Comparison of ENCODE assay signal across 9 cellular contexts in the genomic region with DNA sequence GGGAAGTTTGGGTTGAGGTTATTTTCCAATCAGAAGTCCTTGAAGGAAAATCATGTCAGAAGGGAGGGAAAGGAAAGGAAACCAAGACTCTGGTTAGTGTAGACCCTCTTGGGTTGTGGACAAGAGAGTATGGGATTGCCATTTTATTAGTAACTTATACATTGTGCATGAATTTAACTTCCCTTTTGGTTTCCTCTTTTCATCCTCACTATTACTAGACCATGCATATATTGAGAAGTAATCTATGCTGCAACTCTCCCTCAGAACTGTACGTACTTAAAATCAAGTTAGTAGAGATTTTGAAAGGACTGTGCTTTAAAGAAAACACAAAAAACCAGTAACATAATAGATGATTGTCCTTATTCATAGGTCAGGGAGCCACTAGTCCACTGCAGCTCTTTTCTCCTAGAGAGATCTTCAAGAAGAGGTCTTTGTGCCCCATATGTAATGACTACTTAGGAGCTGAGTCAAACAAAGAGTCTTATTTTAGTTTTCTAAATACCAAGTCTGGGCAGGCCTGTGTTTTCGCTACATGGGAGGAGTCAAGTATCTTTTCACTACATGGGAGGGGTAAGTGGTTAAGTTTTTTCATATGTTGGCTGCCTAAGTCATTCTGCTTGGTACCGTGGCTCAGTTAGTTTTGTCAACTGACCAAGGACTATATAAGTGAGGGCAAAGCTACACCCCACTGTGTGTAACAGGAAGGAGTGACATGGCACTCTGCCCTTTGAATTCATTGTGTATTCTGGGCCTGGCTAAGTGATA. TPM values are rescaled to one million over a fixed set of nuclear protein-coding genes. Genes with fewer than 3 reads are reported as not detected.
A peak's percentile ranks its signal among the peaks of the same experiment; 100 is the strongest.
DNase-seq lines count a peak whose midpoint lies in the region; ATAC-seq and TF ChIP-seq lines count a peak whose summit lies in the region.
"Had no signal": no experiment of that assay in that cellular context is flagged by ENCODE, and none has a peak within 500 bp of the region (broad histone marks: within the 10 kb centered on the region; RNA-seq: fewer than 3 reads in every experiment).

No MANE protein-coding gene starts in this region.

- H3K27ac Mint-ChIP-seq in progenitor cell of endocrine pancreas, result no peak overlapping the region
- H3K27ac Mint-ChIP-seq: natural killer cell treated with Interleukin-12 subunit alpha and Interleukin-12 subunit beta and Interleukin-15 and Interleukin-18, amount 100 ng/mL, for 72 hours had no signal

- no peak overlapping the region for H3K4me3 Mint-ChIP-seq in progenitor cell of endocrine pancreas (ENCODE audit: low read depth)
- H3K4me3 Mint-ChIP-seq: natural killer cell treated with Interleukin-12 subunit alpha and Interleukin-12 subunit beta and Interleukin-15 and Interleukin-18, amount 100 ng/mL, for 72 hours had no signal

- no peaks in the 10 kb centered on the region for H3K4me1 Mint-ChIP-seq in progenitor cell of endocrine pancreas (ENCODE audit: low read depth)

- no peak for TF ChIP-seq POLR2A in esophagus squamous epithelium (IDR thresholded peaks at IDR 0.05)

- H3K4me3 ChIP-seq in esophagus squamous epithelium, result no peak overlapping the region
- H3K4me3 ChIP-seq in dorsolateral prefrontal cortex, result no peak overlapping the region
- H3K4me3 ChIP-seq in MG63, result no peak overlapping the region

- H3K27me3 Mint-ChIP-seq in progenitor cell of endocrine pancreas, result no peaks in the 10 kb centered on the region

- peak overlapping the region in 3 of 4 donors; percentile 52 to 70 (median 54) for H3K27ac ChIP-seq in esophagus squamous epithelium
- H3K27ac ChIP-seq in dorsolateral prefrontal cortex, result peak overlapping the region in 6 of 59 donors; percentile 5 to 42 (median 11)

- WGBS in esophagus squamous epithelium, 2 donors, result 31 to 38% methylated on average over 3 of the region's 3 CpGs

- H3K36me3 ChIP-seq in esophagus squamous epithelium (no peaks in the 10 kb centered on the region), MG63 (no peaks in the 10 kb centered on the region)

- ATAC-seq in GM19455 (IDR thresholded peaks at IDR 0.05; ENCODE audit: unreplicated experiment) (peak; percentile 97), HG03432 (IDR thresholded peaks at IDR 0.05; ENCODE audit: unreplicated experiment) (peak; percentile 96)

- H3K9me3 ChIP-seq in esophagus squamous epithelium (no peaks in the 10 kb centered on the region), MG63 (no peaks in the 10 kb centered on the region)

- H3K36me3 Mint-ChIP-seq in progenitor cell of endocrine pancreas (ENCODE audit: insufficient read depth), result no peaks in the 10 kb centered on the region
- H3K36me3 Mint-ChIP-seq: natural killer cell treated with Interleukin-12 subunit alpha and Interleukin-12 subunit beta and Interleukin-15 and Interleukin-18, amount 100 ng/mL, for 72 hours had no signal

- TF ChIP-seq CTCF in esophagus squamous epithelium (IDR thresholded peaks at IDR 0.05) (no peak), dorsolateral prefrontal cortex (IDR thresholded peaks at IDR 0.05 in 54 of 56, conservative IDR thresholded peaks at IDR 0.05 in 2 of 56; ENCODE audit: low read depth in 1 of 56, partially characterized antibody in 56 of 56) (no peak), progenitor cell of endocrine pancreas (IDR thresholded peaks at IDR 0.05; ENCODE audit: unreplicated experiment) (no peak)

- intact Hi-C loops in esophagus squamous epithelium (cut with DNase I), result no loop called here
- intact Hi-C loops in dorsolateral prefrontal cortex (cut with DNase I), result no loop called here

- no peaks in the 10 kb centered on the region for H3K9me3 Mint-ChIP-seq in progenitor cell of endocrine pancreas (ENCODE audit: low read depth)
- H3K9me3 Mint-ChIP-seq: natural killer cell treated with Interleukin-12 subunit alpha and Interleukin-12 subunit beta and Interleukin-15 and Interleukin-18, amount 100 ng/mL, for 72 hours had no signal

- H3K4me1 ChIP-seq in esophagus squamous epithelium, result peaks cover 0 to 32% (median 15%) of the 10 kb centered on the region in 3 donors

- DNase-seq in EH (ENCODE audit: low read depth) (peak; percentile 22), esophagus squamous epithelium (lab: John Stamatoyannopoulos, UW) (no peak), UCSD-AML1 (lab: John Stamatoyannopoulos, UW; ENCODE audit: unreplicated experiment) (no peak), dorsolateral prefrontal cortex (no peak), MG63 (no peak), progenitor cell of endocrine pancreas (ENCODE audit: low spot score, unreplicated experiment) (no peak)

- H3K27me3 ChIP-seq in esophagus squamous epithelium (no peaks in the 10 kb centered on the region), dorsolateral prefrontal cortex (no peaks in the 10 kb centered on the region), MG63 (no peaks in the 10 kb centered on the region)

RNA-seq across cellular contexts. Expression of a gene that starts 25.2 kb away (rescaled TPM):
- total RNA-seq in esophagus squamous epithelium (10 to 100 TPM in 2 of 4 donors, 1 to 10 TPM in 2; 6.7 to 15.6 (median 9.4) TPM), dorsolateral prefrontal cortex (10 to 100 TPM; 11.0 to 28.9 (median 19.0) TPM), progenitor cell of endocrine pancreas (28.5 and 28.6 TPM in 2 replicates)
- 0.40 and 1.2 TPM in 2 replicates for total RNA-seq in MG63 (2014; rRNA removed; shearing (Covaris generic); ENCODE audit: low replicate concordance)
